In genomic region chr4:56860781-56861180, GRCh38 we compare ENCODE assay signal across 29 cellular contexts. TPM values are rescaled to one million over a fixed set of nuclear protein-coding genes. Genes with fewer than 3 reads are reported as not detected.
DNase-seq lines count a peak whose midpoint lies in the region; ATAC-seq and TF ChIP-seq lines count a peak whose summit lies in the region.
"Had no signal": no experiment of that assay in that cellular context is flagged by ENCODE, and none has a peak within 500 bp of the region (broad histone marks: within the 10 kb centered on the region; RNA-seq: fewer than 3 reads in every experiment).

No MANE protein-coding gene starts in this region.

- no peaks in the 10 kb centered on the region for H3K27me3 ChIP-seq in sigmoid colon
- H3K27me3 ChIP-seq: Peyer's patch, vagina had no signal

- H3K4me1 Mint-ChIP-seq in stimulated activated naive CD8-positive, alpha-beta T cell treated with anti-CD3 and anti-CD28 coated beads, Interleukin-15, amount 100 ng/mL, for 72 hours: peaks cover 7% of the 10 kb centered on the region
- H3K4me1 Mint-ChIP-seq: activated naive CD4-positive, alpha-beta T cell treated with anti-CD3 and anti-CD28 coated beads, Interleukin-2, amount 50 U/mL, for 24 hours; naive B cell had no signal

- TF ChIP-seq POLR2A in sigmoid colon (IDR thresholded peaks at IDR 0.05): no peak

- H3K36me3 ChIP-seq in sigmoid colon: no peaks in the 10 kb centered on the region
- H3K36me3 ChIP-seq: Peyer's patch, vagina had no signal

- TF ChIP-seq EP300 in sigmoid colon (IDR thresholded peaks at IDR 0.05): no peak

- no peak overlapping the region for H3K27ac Mint-ChIP-seq in stimulated activated naive CD8-positive, alpha-beta T cell treated with anti-CD3 and anti-CD28 coated beads, Interleukin-15, amount 100 ng/mL, for 72 hours
- H3K27ac Mint-ChIP-seq: activated naive CD4-positive, alpha-beta T cell treated with anti-CD3 and anti-CD28 coated beads, Interleukin-2, amount 50 U/mL, for 24 hours; activated T-helper 1 cell treated with anti-CD3 and anti-CD28 coated beads, Interleukin-12 subunit alpha, Interleukin-12 subunit beta, Interleukin-2, Interleukin-4 antibody, amounts not matched to agents 30 ng/mL and 10 ng/mL and 1 ng/mL, durations not matched to agents 14 hours and 24 hours and 36 hours; CD4-positive, alpha-beta T cell; naive B cell; stimulated activated naive CD8-positive, alpha-beta T cell treated with anti-CD3 and anti-CD28 coated beads, Interleukin-15, Interleukin-2, amounts not matched to agents 100 ng/mL and 50 ng/mL, for 24 hours had no signal

- no peak for TF ChIP-seq CTCF in sigmoid colon (IDR thresholded peaks at IDR 0.05)

- H3K4me3 ChIP-seq in sigmoid colon: no peak overlapping the region
- H3K4me3 ChIP-seq: A549, Peyer's patch, vagina had no signal

- 82 to 92% methylated on average over 3 of the region's 3 CpGs for WGBS in sigmoid colon, 2 donors

- H3K9me3 Mint-ChIP-seq in stimulated activated naive CD8-positive, alpha-beta T cell treated with anti-CD3 and anti-CD28 coated beads, Interleukin-15, amount 100 ng/mL, for 72 hours: no peaks in the 10 kb centered on the region
- H3K9me3 Mint-ChIP-seq: activated naive CD4-positive, alpha-beta T cell treated with anti-CD3 and anti-CD28 coated beads, Interleukin-2, amount 50 U/mL, for 24 hours; activated T-helper 1 cell treated with anti-CD3 and anti-CD28 coated beads, Interleukin-12 subunit alpha, Interleukin-12 subunit beta, Interleukin-2, Interleukin-4 antibody, amounts not matched to agents 30 ng/mL and 10 ng/mL and 1 ng/mL, durations not matched to agents 14 hours and 24 hours and 36 hours; CD4-positive, alpha-beta T cell; naive B cell; stimulated activated naive CD8-positive, alpha-beta T cell treated with anti-CD3 and anti-CD28 coated beads, Interleukin-15, Interleukin-2, amounts not matched to agents 100 ng/mL and 50 ng/mL, for 24 hours had no signal

- no peak overlapping the region for H3K27ac ChIP-seq in sigmoid colon
- H3K27ac ChIP-seq: A549, Peyer's patch, vagina had no signal

- intact Hi-C loops in sigmoid colon (cut with DNase I): no loop called here

- H3K27me3 Mint-ChIP-seq in stimulated activated naive CD8-positive, alpha-beta T cell treated with anti-CD3 and anti-CD28 coated beads, Interleukin-15, amount 100 ng/mL, for 72 hours: no peaks in the 10 kb centered on the region
- H3K27me3 Mint-ChIP-seq: activated naive CD4-positive, alpha-beta T cell treated with anti-CD3 and anti-CD28 coated beads, Interleukin-2, amount 50 U/mL, for 24 hours; CD4-positive, alpha-beta T cell; naive B cell had no signal

- DNase-seq in stimulated activated naive CD8-positive, alpha-beta T cell treated with anti-CD3 and anti-CD28 coated beads, Interleukin-15, amount 100 ng/mL, for 72 hours: no peak
- DNase-seq in stimulated activated naive CD8-positive, alpha-beta T cell treated with anti-CD3 and anti-CD28 coated beads, Interleukin-15, Interleukin-2, amounts not matched to agents 100 U/mL and 50 U/mL, for 24 hours: no peak
- DNase-seq in SKM-1 treated with dmso at 0.1 percent for 144 hours (lab: John Stamatoyannopoulos, UW; ENCODE audit: unreplicated experiment): no peak
- no peak for DNase-seq in GM19238 (ENCODE audit: insufficient read length, low spot score)
- DNase-seq in sigmoid colon: no peak
- no peak for DNase-seq in dedifferentiated amniotic fluid mesenchymal stem cell (ENCODE audit: extremely low spot score)
- DNase-seq: activated CD4-positive, alpha-beta T cell treated with anti-CD3 and anti-CD28 coated beads, Interleukin-2, amount 50 U/mL, for 1 hour; AML-193; aorta; CD4-positive, alpha-beta T cell; effector CD8-positive, alpha-beta T cell; KBM-7; kidney; naive B cell; NCI-H1105 treated with DMSO at 0.1 percent for 48 hours; NCI-H2029; NCI-H526 treated with DMSO at 0.1 percent for 48 hours; Peyer's patch had no signal

- H3K9me3 ChIP-seq in sigmoid colon: no peaks in the 10 kb centered on the region
- H3K9me3 ChIP-seq: A549, Peyer's patch, vagina had no signal

- H3K4me1 ChIP-seq in sigmoid colon: no peaks in the 10 kb centered on the region
- H3K4me1 ChIP-seq: A549, Peyer's patch, vagina had no signal

- no peak overlapping the region for H3K4me3 Mint-ChIP-seq in stimulated activated naive CD8-positive, alpha-beta T cell treated with anti-CD3 and anti-CD28 coated beads, Interleukin-15, amount 100 ng/mL, for 72 hours
- H3K4me3 Mint-ChIP-seq: activated naive CD4-positive, alpha-beta T cell treated with anti-CD3 and anti-CD28 coated beads, Interleukin-2, amount 50 U/mL, for 24 hours; activated T-helper 1 cell treated with anti-CD3 and anti-CD28 coated beads, Interleukin-12 subunit alpha, Interleukin-12 subunit beta, Interleukin-2, Interleukin-4 antibody, amounts not matched to agents 30 ng/mL and 10 ng/mL and 1 ng/mL, durations not matched to agents 14 hours and 24 hours and 36 hours; CD4-positive, alpha-beta T cell; naive B cell; stimulated activated naive CD8-positive, alpha-beta T cell treated with anti-CD3 and anti-CD28 coated beads, Interleukin-15, Interleukin-2, amounts not matched to agents 100 ng/mL and 50 ng/mL, for 24 hours had no signal

- peak; percentile 60 for ATAC-seq in stimulated activated naive CD8-positive, alpha-beta T cell treated with anti-CD3 and anti-CD28 coated beads, Interleukin-15, amount 100 ng/mL, for 72 hours
- ATAC-seq in stimulated activated naive CD8-positive, alpha-beta T cell treated with anti-CD3 and anti-CD28 coated beads, Interleukin-15, Interleukin-2, amounts not matched to agents 100 U/mL and 50 U/mL, for 24 hours: no peak
- ATAC-seq in HG02610 (IDR thresholded peaks at IDR 0.05; ENCODE audit: unreplicated experiment): peak; percentile 58
- ATAC-seq in HG03432 (IDR thresholded peaks at IDR 0.05; ENCODE audit: unreplicated experiment): peak; percentile 62
- ATAC-seq: A549 had no signal

RNA-seq across cellular contexts. Expression of gene SPINK2, which starts 39.3 kb away (rescaled TPM):
- 1 to 10 TPM in 1 of 4 donors, not detected in 3; 4.6 TPM for total RNA-seq in sigmoid colon
- polyA plus RNA-seq in sigmoid colon: under 1 TPM in 1 of 3 donors, not detected in 2; 0.99 TPM
- total RNA-seq: activated T-helper 1 cell treated with anti-CD3 and anti-CD28 coated beads, Interleukin-12 subunit alpha, Interleukin-12 subunit beta, Interleukin-2, Interleukin-4 antibody, amounts not matched to agents 30 ng/mL and 10 ng/mL and 1 ng/mL, durations not matched to agents 14 hours and 24 hours and 36 hours; aorta; epithelial cell of proximal tubule; MCF 10A; Peyer's patch; pulmonary artery endothelial cell had no signal
- polyA plus RNA-seq: A549, liver had no signal

RNA-seq across cellular contexts. Expression of gene REST, which starts 46.9 kb away (rescaled TPM):
- 10 to 100 TPM; 23.7 to 32.8 (median 26.3) TPM for total RNA-seq in sigmoid colon
- polyA plus RNA-seq in sigmoid colon: 1 to 10 TPM; 4.8 to 7.3 (median 5.8) TPM
